ENCODE assay signal across 8 cellular contexts in genomic region chr1:42420911-42421585, GRCh38. TPM values are rescaled to one million over a fixed set of nuclear protein-coding genes. Genes with fewer than 3 reads are reported as not detected.
DNase-seq lines count a peak whose midpoint lies in the region; ATAC-seq and TF ChIP-seq lines count a peak whose summit lies in the region.

No MANE protein-coding gene starts in this region.

- no peaks in the 10 kb centered on the region for H3K36me3 ChIP-seq in HAP-1 (replicated peaks)

- no peak for ATAC-seq in GM21515 (IDR thresholded peaks at IDR 0.05; ENCODE audit: unreplicated experiment)
- no peak for ATAC-seq in HG03432 (IDR thresholded peaks at IDR 0.05; ENCODE audit: unreplicated experiment)

- H3K9me3 ChIP-seq in HAP-1 = no peaks in the 10 kb centered on the region

- peak; percentile 4 to 54 for DNase-seq in HAP-1 (ENCODE audit: low spot score in 2 of 2)
- DNase-seq in NCI-H774 (lab: John Stamatoyannopoulos, UW) = peak; percentile 86
- DNase-seq in fibroblast of the aortic adventitia (ENCODE audit: low read depth) = peak; percentile 89
- DNase-seq in renal cortical epithelial cell (ENCODE audit: low read depth) = peak; percentile 87
- no peak for DNase-seq in central memory CD4-positive, alpha-beta T cell
- DNase-seq in activated naive CD4-positive, alpha-beta T cell treated with Interleukin-2 at 50 U/mL for 16 hours = no peak

- in situ Hi-C loops in HAP-1 (cut with MboI; ENCODE audit: low sequenced_read_pairs) = no loop called here

- no peaks in the 10 kb centered on the region for H3K27me3 ChIP-seq in HAP-1 (ENCODE audit: low read depth)

- no peaks in the 10 kb centered on the region; the same call in 1 of the 2 replicates for H3K4me1 ChIP-seq in HAP-1

- no peak for TF ChIP-seq CTCF in fibroblast of the aortic adventitia (IDR thresholded peaks at IDR 0.05; ENCODE audit: insufficient read depth, low read length)

- H3K4me3 ChIP-seq in HAP-1 (no peak overlapping the region), fibroblast of the aortic adventitia (ENCODE audit: low read depth, low read length) (no peak overlapping the region)

RNA-seq across cellular contexts. Expression of gene ZMYND12, which starts 34.8 kb away (rescaled TPM):
- total RNA-seq in fibroblast of the aortic adventitia (ENCODE audit: low replicate concordance) (0.82 and 1.6 TPM in 2 replicates), renal cortical epithelial cell (0.87 and 1.3 TPM in 2 replicates)

RNA-seq across cellular contexts. Expression of gene PPCS, which starts 35.3 kb away (rescaled TPM):
- total RNA-seq in fibroblast of the aortic adventitia (ENCODE audit: low replicate concordance) (44.2 and 58.8 TPM in 2 replicates), renal cortical epithelial cell (42.7 and 63.0 TPM in 2 replicates)

RNA-seq across cellular contexts. Expression of gene RIMKLA, which starts 40.5 kb away (rescaled TPM):
- total RNA-seq in fibroblast of the aortic adventitia (ENCODE audit: low replicate concordance) (0.09 TPM in 1 of 2 replicates, not detected in the other), renal cortical epithelial cell (0.87 and 1.0 TPM in 2 replicates)

RNA-seq across cellular contexts. Expression of gene CCDC30, which starts 42.0 kb away (rescaled TPM):
- total RNA-seq in fibroblast of the aortic adventitia (ENCODE audit: low replicate concordance) = 1.4 and 5.8 TPM in 2 replicates
- 0.52 and 5.7 TPM in 2 replicates for total RNA-seq in renal cortical epithelial cell

Comparison
In these comparisons a context has a peak if more than half of its experiments do, and no peak if none do; other contexts are left out.
1. DNase-seq: peak in HAP-1 (2 of 2), NCI-H774 (single experiment), fibroblast of the aortic adventitia (single experiment) and renal cortical epithelial cell (single experiment); none in central memory CD4-positive, alpha-beta T cell (single experiment) and activated naive CD4-positive, alpha-beta T cell treated with Interleukin-2 at 50 U/mL for 16 hours (single experiment).